In the genomic region with DNA sequence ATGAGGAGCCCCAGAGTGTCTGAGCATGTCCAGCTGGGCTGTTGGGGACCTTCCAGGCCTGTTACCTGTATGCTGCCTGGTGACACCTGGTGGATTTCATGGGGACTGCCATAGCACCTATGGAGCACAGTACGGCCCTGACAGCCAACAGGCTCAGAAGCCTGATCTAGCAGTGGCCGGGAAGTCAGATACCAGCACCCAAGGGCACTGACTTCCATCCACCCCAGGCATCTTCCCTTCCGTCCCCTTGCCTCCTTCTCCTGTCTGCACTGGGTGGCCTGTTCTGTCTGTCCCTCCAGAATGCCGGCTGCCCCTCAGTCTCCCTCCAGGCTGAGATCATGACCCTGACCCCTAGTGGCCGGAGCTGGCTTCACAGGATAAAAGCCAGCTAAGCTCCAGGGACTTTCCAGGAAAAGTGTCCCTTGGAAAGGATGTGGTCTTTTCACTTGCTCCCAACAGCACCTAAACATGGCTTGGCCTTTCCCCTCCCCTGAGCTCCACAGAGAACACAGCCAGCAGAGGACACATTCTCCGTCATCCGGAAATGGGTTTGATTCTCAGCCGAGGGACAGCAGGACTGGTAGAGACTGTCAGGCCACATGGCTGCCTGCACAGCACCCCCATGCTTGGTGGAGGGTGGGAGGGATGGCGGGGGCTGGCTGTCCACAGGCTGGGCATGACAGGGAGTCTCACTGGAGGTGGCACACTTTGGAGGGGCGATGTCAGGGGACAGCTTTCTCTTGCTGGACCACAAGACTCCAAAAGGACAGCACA, we compare ENCODE assay signal across 8 cellular contexts. TPM values are rescaled to one million over a fixed set of nuclear protein-coding genes. Genes with fewer than 3 reads are reported as not detected.
DNase-seq lines count a peak whose midpoint lies in the region; ATAC-seq, FAIRE-seq and TF ChIP-seq lines count a peak whose summit lies in the region.

No MANE protein-coding gene starts in this region.

- TF ChIP-seq POLR2A in GM12892 (IDR thresholded peaks at IDR 0.05; ENCODE audit: low read depth, low read length), result peak; percentile 36; the same call in 1 of the 2 replicates

- H3K27ac Mint-ChIP-seq in MCF 10A (ENCODE audit: low read depth, unreplicated experiment), result no peak overlapping the region

- H3K36me3 ChIP-seq in SU-DHL-6 (ENCODE audit: low read length), result no peaks in the 10 kb centered on the region

- TF ChIP-seq CTCF in SU-DHL-6 (IDR thresholded peaks at IDR 0.05; ENCODE audit: insufficient read depth, low read length, poor library complexity, severe bottlenecking) (peak; percentile 89), MCF 10A (IDR thresholded peaks at IDR 0.05; ENCODE audit: unreplicated experiment) (peak; percentile 86)

- no TSS peak for BruUV-seq in MCF 10A (replicated peaks; lab: Mats Ljungman, UMichigan)

- no peak overlapping the region for H2AFZ ChIP-seq in SU-DHL-6 (ENCODE audit: low read depth, low read length, severe bottlenecking)

- peak overlapping the region; percentile 36 for H3K4me2 ChIP-seq in SU-DHL-6 (ENCODE audit: low read depth, low read length, poor library complexity, severe bottlenecking)

- H3K9me2 ChIP-seq in SU-DHL-6 (replicated peaks; ENCODE audit: insufficient read depth, low read length), result no peaks in the 10 kb centered on the region

- H3K9ac ChIP-seq in SU-DHL-6 (ENCODE audit: low read length), result peak overlapping the region; percentile 12; the same call in 1 of the 2 replicates

- no peaks in the 10 kb centered on the region for H3K9me3 Mint-ChIP-seq in MCF 10A (ENCODE audit: unreplicated experiment)

- peaks cover 24% of the 10 kb centered on the region for H3F3A ChIP-seq in SU-DHL-6 (ENCODE audit: insufficient read depth)

- H3K4me1 Mint-ChIP-seq in MCF 10A (ENCODE audit: insufficient read depth, unreplicated experiment), result peaks cover 22% of the 10 kb centered on the region

- peak; percentile 86 for ATAC-seq in HG02938 (IDR thresholded peaks at IDR 0.05; ENCODE audit: unreplicated experiment)

- CTCF ChIA-PET in MCF 10A (lab: Yijun Ruan, JAX), result interaction anchor here (0.5 to 4.2 kb wide), 21 partner anchors 10 to 983 kb away, joined by 3 to 18 read pairs (median 3); a partner anchor contains a TSS

- peaks cover 22% of the 10 kb centered on the region for H3K36me3 Mint-ChIP-seq in MCF 10A (ENCODE audit: insufficient read depth, unreplicated experiment)

- peak overlapping the region; percentile 74 for H3K27ac ChIP-seq in SU-DHL-6 (ENCODE audit: low read depth, low read length)

- peak; percentile 57 for DNase-seq in GM12892 (ENCODE audit: insufficient read length)
- peak; percentile 76 for DNase-seq in MCF 10A (ENCODE audit: unreplicated experiment)
- peak; percentile 84 for DNase-seq in kidney tubule cell (ENCODE audit: low spot score)
- peak; percentile 21 to 46 (median 32) for DNase-seq in stimulated activated CD4-positive, alpha-beta T cell treated with anti-CD3 and anti-CD28 coated beads, TNF-alpha, amount 100 ng/mL, for 1 hour (ENCODE audit: low read depth in 3 of 3, low spot score in 1 of 3)
- no peak for DNase-seq in NCI-H2107 treated with DMSO at 0.1 percent for 48 hours (lab: John Stamatoyannopoulos, UW; ENCODE audit: unreplicated experiment)
- no peak for DNase-seq in NCI-H1105 treated with DMSO at 0.1 percent for 48 hours (lab: John Stamatoyannopoulos, UW)

- H3K4me3 Mint-ChIP-seq in MCF 10A (ENCODE audit: unreplicated experiment), result peak overlapping the region; percentile 32

- H4K20me1 ChIP-seq in SU-DHL-6 (ENCODE audit: low read depth, low read length), result no peaks in the 10 kb centered on the region; the same call in 1 of the 2 replicates

- H3K27me3 ChIP-seq in SU-DHL-6 (ENCODE audit: low read length), result no peaks in the 10 kb centered on the region

- H3K4me3 ChIP-seq in SU-DHL-6 (ENCODE audit: insufficient read depth, low read length, poor library complexity, severe bottlenecking), result no peak overlapping the region

- intact Hi-C loops in MCF 10A (cut with micrococcal nuclease), result no loop called here

- H3K9me3 ChIP-seq in SU-DHL-6 (ENCODE audit: insufficient read depth, low read length), result no peaks in the 10 kb centered on the region

- H3K27me3 Mint-ChIP-seq in MCF 10A (ENCODE audit: insufficient read depth, unreplicated experiment), result no peaks in the 10 kb centered on the region

- H3K79me2 ChIP-seq in SU-DHL-6 (ENCODE audit: insufficient read depth, low read length), result no peaks in the 10 kb centered on the region

- FAIRE-seq in GM12892 (lab: Jason Lieb, UNC), result peak; percentile 90

- POLR2A ChIA-PET in MCF 10A (lab: Yijun Ruan, JAX), result interaction anchor here (0.9 to 1.3 kb wide), 3 partner anchors 9 to 220 kb away, joined by 3 to 16 read pairs (median 3); a partner anchor contains a TSS

RNA-seq across cellular contexts. Expression of a gene that starts 9.5 kb away (rescaled TPM):
- 10,271 TPM for polyA plus RNA-seq in GM12892 (2012; ENCODE audit: missing spikeins)
- total RNA-seq in MCF 10A (2022), result 2,707 and 3,065 TPM in 2 replicates

Comparison
In these comparisons a context has a peak if more than half of its experiments do, and no peak if none do; other contexts are left out.
1. DNase-seq: peak in GM12892 (single experiment), MCF 10A (single experiment), kidney tubule cell (single experiment) and stimulated activated CD4-positive, alpha-beta T cell treated with anti-CD3 and anti-CD28 coated beads, TNF-alpha, amount 100 ng/mL, for 1 hour (3 of 3); none in NCI-H2107 treated with DMSO at 0.1 percent for 48 hours (single experiment) and NCI-H1105 treated with DMSO at 0.1 percent for 48 hours (single experiment).